ENCODE assay signal across 8 cellular contexts in the genomic region with DNA sequence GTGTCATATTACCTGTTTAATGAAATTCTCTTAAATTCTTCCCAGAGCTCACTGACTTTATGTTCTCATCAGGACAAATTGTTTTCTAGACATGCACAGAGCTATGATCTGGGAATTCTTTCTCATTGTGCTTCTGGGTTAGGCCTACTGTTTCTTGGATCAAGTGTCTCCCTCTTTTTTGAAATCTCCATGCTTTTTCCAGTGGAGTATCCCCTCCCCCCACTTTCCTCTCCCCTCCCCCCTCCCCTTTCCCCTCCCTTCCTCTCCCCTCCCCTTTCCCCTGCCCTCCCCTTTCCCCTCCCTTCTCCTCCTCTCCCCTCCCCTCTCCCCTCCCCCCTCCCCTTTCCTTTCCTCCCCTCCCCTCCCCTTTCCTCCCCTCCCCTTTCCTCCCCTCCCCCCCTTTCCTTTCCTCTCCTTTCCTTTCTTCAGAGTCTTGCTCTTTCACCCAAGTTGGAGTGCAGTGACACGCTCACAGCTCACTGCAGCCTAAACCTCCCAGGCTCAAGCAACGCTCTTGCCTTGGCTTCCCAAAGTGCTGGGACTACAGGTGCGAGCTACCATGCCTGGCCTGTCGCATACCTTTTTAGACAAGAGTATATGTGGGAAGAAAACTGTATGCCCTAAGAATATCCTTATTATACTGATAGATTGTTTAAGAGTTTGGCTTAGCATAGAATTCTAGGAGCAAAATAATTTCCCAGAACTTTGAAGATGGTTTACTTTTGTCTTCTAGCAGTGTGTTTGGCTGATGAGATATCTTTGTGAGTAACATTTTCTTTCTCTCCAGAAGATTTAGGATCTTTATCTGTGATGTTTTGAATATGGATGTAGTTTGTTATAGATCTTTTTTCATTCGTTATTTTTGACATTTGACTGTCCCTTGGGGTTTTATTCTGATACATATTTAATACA. TPM values are rescaled to one million over a fixed set of nuclear protein-coding genes. Genes with fewer than 3 reads are reported as not detected.
DNase-seq lines count a peak whose midpoint lies in the region; ATAC-seq and TF ChIP-seq lines count a peak whose summit lies in the region.

No MANE protein-coding gene starts in this region.

- intact Hi-C loops in heart right ventricle (cut with DNase I) (loop anchor here in 1 of 10 donors (5.0 kb wide), 1 partner anchor 42 kb away; no protein-coding TSS in a partner anchor), Right ventricle myocardium superior (cut with DNase I) (no loop called here), uterus (cut with DNase I; ENCODE audit: low total_unique reads) (no loop called here)
- intact Hi-C loops in activated CD4-positive, alpha-beta memory T cell treated with anti-CD3 and anti-CD28 coated beads for 36 hours (cut with micrococcal nuclease) = loop anchor here (5.0 kb wide), 1 partner anchor 202 kb away; no protein-coding TSS in a partner anchor

- H3K4me3 Mint-ChIP-seq in activated CD4-positive, alpha-beta memory T cell treated with anti-CD3 and anti-CD28 coated beads for 36 hours = no peak overlapping the region
- peak overlapping the region; percentile 83 for H3K4me3 Mint-ChIP-seq in type B pancreatic cell

- no peak for ATAC-seq in heart right ventricle
- ATAC-seq in Right ventricle myocardium superior (ENCODE audit: poor library complexity) = no peak

- H3K9me3 Mint-ChIP-seq in activated CD4-positive, alpha-beta memory T cell treated with anti-CD3 and anti-CD28 coated beads for 36 hours = no peaks in the 10 kb centered on the region
- peaks cover 3% of the 10 kb centered on the region for H3K9me3 Mint-ChIP-seq in type B pancreatic cell

- no peak for TF ChIP-seq POLR2A in uterus (IDR thresholded peaks at IDR 0.05)

- peak overlapping the region; percentile 3 for H3K9ac ChIP-seq in iPS-18a (ENCODE audit: low read length)

- CTCF ChIA-PET in activated CD4-positive, alpha-beta memory T cell treated with anti-CD3 and anti-CD28 coated beads for 36 hours (lab: Charles Lee) = interaction anchor here (0.6 to 1.4 kb wide), 2 partner anchors 30 to 57 kb away, joined by 3 to 5 read pairs; a partner anchor contains a TSS

- no peaks in the 10 kb centered on the region for H3K36me3 ChIP-seq in heart right ventricle
- no peaks in the 10 kb centered on the region for H3K36me3 ChIP-seq in iPS-18a (ENCODE audit: control insufficient read depth, low read depth, low read length)
- no peaks in the 10 kb centered on the region for H3K36me3 ChIP-seq in uterus

- peaks cover 28% of the 10 kb centered on the region for H3K4me1 Mint-ChIP-seq in activated CD4-positive, alpha-beta memory T cell treated with anti-CD3 and anti-CD28 coated beads for 36 hours (ENCODE audit: low read depth)
- H3K4me1 Mint-ChIP-seq in type B pancreatic cell (ENCODE audit: unreplicated experiment) = peaks cover 34% of the 10 kb centered on the region

- WGBS in heart right ventricle, 2 donors = 68 to 71% methylated on average over 5 of the region's 5 CpGs

- H3K4me3 ChIP-seq in heart right ventricle (no peak overlapping the region), iPS-18a (ENCODE audit: low read length) (peak overlapping the region; percentile 34), uterus (no peak overlapping the region)

- H3K9me3 ChIP-seq in heart right ventricle = no peaks in the 10 kb centered on the region
- no peaks in the 10 kb centered on the region for H3K9me3 ChIP-seq in iPS-18a (ENCODE audit: control insufficient read depth, low read depth, low read length)
- no peaks in the 10 kb centered on the region for H3K9me3 ChIP-seq in uterus

- H3K36me3 Mint-ChIP-seq in activated CD4-positive, alpha-beta memory T cell treated with anti-CD3 and anti-CD28 coated beads for 36 hours = no peaks in the 10 kb centered on the region
- peaks cover 7% of the 10 kb centered on the region for H3K36me3 Mint-ChIP-seq in type B pancreatic cell

- POLR2A ChIA-PET in activated CD4-positive, alpha-beta memory T cell treated with anti-CD3 and anti-CD28 coated beads for 36 hours (lab: Charles Lee) = interaction anchor here (0.8 kb wide), 1 partner anchor 29 kb away, joined by 3 read pairs; no protein-coding TSS in a partner anchor

- H3K27ac ChIP-seq in heart right ventricle (peak overlapping the region; percentile 42 to 94 (median 83)), iPS-18a (ENCODE audit: low read length) (no peak overlapping the region), uterus (peak overlapping the region in 1 of 2 donors; percentile 34)

- H3K27me3 ChIP-seq in heart right ventricle (no peaks in the 10 kb centered on the region), iPS-18a (ENCODE audit: control insufficient read depth, insufficient read depth, low read length) (no peaks in the 10 kb centered on the region), uterus (no peaks in the 10 kb centered on the region)

- TF ChIP-seq CTCF in heart right ventricle (IDR thresholded peaks at IDR 0.05) (no peak), type B pancreatic cell (conservative IDR thresholded peaks at IDR 0.05) (no peak), uterus (IDR thresholded peaks at IDR 0.05) (no peak)

- DNase-seq in heart right ventricle (no peak), Right ventricle myocardium superior (no peak), type B pancreatic cell (ENCODE audit: extremely low spot score, unreplicated experiment) (no peak), GM19240 (ENCODE audit: insufficient read length, low spot score) (no peak), uterus (no peak), GF-D8 (lab: John Stamatoyannopoulos, UW) (no peak)
- DNase-seq in activated CD4-positive, alpha-beta memory T cell treated with anti-CD3 and anti-CD28 coated beads for 36 hours = no peak

- peak overlapping the region; percentile 62 for H3K27ac Mint-ChIP-seq in activated CD4-positive, alpha-beta memory T cell treated with anti-CD3 and anti-CD28 coated beads for 36 hours
- H3K27ac Mint-ChIP-seq in type B pancreatic cell = peak overlapping the region; percentile 82

- peaks cover 0 to 52% (median 38%) of the 10 kb centered on the region in 9 donors for H3K4me1 ChIP-seq in heart right ventricle
- H3K4me1 ChIP-seq in iPS-18a (ENCODE audit: control insufficient read depth, low read depth, low read length) = peaks cover 32% of the 10 kb centered on the region
- H3K4me1 ChIP-seq in uterus = peaks cover 3 to 4% of the 10 kb centered on the region in 2 donors

- H3K27me3 Mint-ChIP-seq in activated CD4-positive, alpha-beta memory T cell treated with anti-CD3 and anti-CD28 coated beads for 36 hours = no peaks in the 10 kb centered on the region
- H3K27me3 Mint-ChIP-seq in type B pancreatic cell = no peaks in the 10 kb centered on the region

RNA-seq across cellular contexts. Expression of a gene that starts 2.5 kb away (rescaled TPM):
- total RNA-seq in heart right ventricle (10 to 100 TPM; 15.8 to 32.4 (median 21.1) TPM), Right ventricle myocardium superior (29.5 TPM), type B pancreatic cell (ENCODE audit: low replicate concordance) (26.7 and 33.6 TPM in 2 replicates), uterus (10 to 100 TPM; 10.5 to 36.6 (median 23.3) TPM)
- polyA plus RNA-seq in heart right ventricle = 10 to 100 TPM; 13.6 to 43.1 TPM
- total RNA-seq in activated CD4-positive, alpha-beta memory T cell treated with anti-CD3 and anti-CD28 coated beads for 36 hours = 10 to 100 TPM in 1 of 2 experiments, 1 to 10 TPM in 1; 9.2 to 10.2 TPM

RNA-seq across cellular contexts. Expression of a gene that starts 29.5 kb away (rescaled TPM):
- 10 to 100 TPM; 44.3 to 79.2 (median 50.0) TPM for total RNA-seq in heart right ventricle
- 10 to 100 TPM; 18.9 to 26.4 TPM for polyA plus RNA-seq in heart right ventricle
- total RNA-seq in Right ventricle myocardium superior = 43.8 TPM
- total RNA-seq in activated CD4-positive, alpha-beta memory T cell treated with anti-CD3 and anti-CD28 coated beads for 36 hours = 10 to 100 TPM; 62.4 to 64.2 TPM
- 42.1 and 89.4 TPM in 2 replicates for total RNA-seq in type B pancreatic cell (ENCODE audit: low replicate concordance)
- 100 to 1,000 TPM in 2 of 4 donors, 10 to 100 TPM in 2; 91.6 to 159 (median 100) TPM for total RNA-seq in uterus
